In the genomic region with DNA sequence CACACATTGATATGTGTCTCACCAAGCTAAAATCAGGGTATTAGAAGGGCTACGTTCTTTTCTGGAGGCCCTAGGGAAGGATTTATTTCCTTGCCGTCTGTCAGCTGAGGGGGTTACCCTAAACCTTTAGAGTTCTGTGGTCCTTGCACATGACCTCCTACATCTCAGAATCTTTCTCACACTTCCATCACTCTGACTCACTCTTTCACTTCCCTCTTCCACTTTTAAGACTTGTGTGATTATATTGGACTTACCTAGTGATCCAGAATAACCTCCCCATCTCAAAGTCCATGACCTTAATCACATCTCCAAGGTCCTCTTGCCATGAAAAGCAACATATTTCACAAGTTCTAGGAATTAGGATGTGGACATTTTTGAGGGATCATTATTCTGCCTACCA, we compare ENCODE assay signal across 13 cellular contexts. TPM values are rescaled to one million over a fixed set of nuclear protein-coding genes. Genes with fewer than 3 reads are reported as not detected.
DNase-seq lines count a peak whose midpoint lies in the region; ATAC-seq, FAIRE-seq and TF ChIP-seq lines count a peak whose summit lies in the region.
"Had no signal": no experiment of that assay in that cellular context is flagged by ENCODE, and none has a peak within 500 bp of the region (broad histone marks: within the 10 kb centered on the region; RNA-seq: fewer than 3 reads in every experiment).

No MANE protein-coding gene starts in this region.

- peak; percentile 63 for ATAC-seq in GM19025 (IDR thresholded peaks at IDR 0.05; ENCODE audit: low read depth, unreplicated experiment)
- ATAC-seq in HG02610 (IDR thresholded peaks at IDR 0.05; ENCODE audit: unreplicated experiment) = peak; percentile 97
- ATAC-seq in HG03442 (IDR thresholded peaks at IDR 0.05; ENCODE audit: unreplicated experiment) = peak; percentile 100
- peak; percentile 56 to 71 for ATAC-seq in naive B cell (ENCODE audit: low read depth in 2 of 2)
- ATAC-seq in naive thymus-derived CD8-positive, alpha-beta T cell = no peak
- ATAC-seq: effector memory CD8-positive, alpha-beta T cell had no signal

- FAIRE-seq in H54 (lab: Jason Lieb, UNC) = no peak
- FAIRE-seq: H1 had no signal

- H3K4me3 Mint-ChIP-seq in naive B cell = no peak overlapping the region
- no peak overlapping the region for H3K4me3 Mint-ChIP-seq in naive thymus-derived CD8-positive, alpha-beta T cell
- H3K4me3 Mint-ChIP-seq: effector memory CD8-positive, alpha-beta T cell; mesothelial cell of epicardium had no signal

- peak overlapping the region in 1 of 6 donors; percentile 47 for H3K27ac Mint-ChIP-seq in naive B cell
- no peak overlapping the region for H3K27ac Mint-ChIP-seq in naive thymus-derived CD8-positive, alpha-beta T cell
- H3K27ac Mint-ChIP-seq: effector memory CD8-positive, alpha-beta T cell; mesothelial cell of epicardium had no signal

- H3K4me1 Mint-ChIP-seq in naive B cell = peaks cover 0 to 3% (median 0%) of the 10 kb centered on the region in 3 donors
- no peaks in the 10 kb centered on the region for H3K4me1 Mint-ChIP-seq in naive thymus-derived CD8-positive, alpha-beta T cell
- H3K4me1 Mint-ChIP-seq: mesothelial cell of epicardium had no signal

- no peak for TF ChIP-seq POLR2A in H54 (IDR thresholded peaks at IDR 0.05; ENCODE audit: low read depth, low read length)

- H3K27me3 Mint-ChIP-seq in naive B cell = no peaks in the 10 kb centered on the region
- H3K27me3 Mint-ChIP-seq in naive thymus-derived CD8-positive, alpha-beta T cell = no peaks in the 10 kb centered on the region
- H3K27me3 Mint-ChIP-seq: effector memory CD8-positive, alpha-beta T cell had no signal

- POLR2A ChIA-PET in naive thymus-derived CD8-positive, alpha-beta T cell (lab: Charles Lee) = interaction anchor here (0.7 kb wide), 1 partner anchor 11 kb away, joined by 3 read pairs; no protein-coding TSS in a partner anchor

- DNase-seq in naive B cell = no peak
- DNase-seq in germinal center (ENCODE audit: low spot score) = no peak
- DNase-seq in H54 (ENCODE audit: insufficient read length, low spot score) = no peak
- DNase-seq in NCI-H1930 (lab: John Stamatoyannopoulos, UW) = no peak
- no peak for DNase-seq in naive thymus-derived CD8-positive, alpha-beta T cell
- DNase-seq: effector memory CD8-positive, alpha-beta T cell; KG1; NCI-H526 treated with DMSO at 0.1 percent for 48 hours had no signal

- H3K9me3 Mint-ChIP-seq in naive B cell = peaks cover 0 to 19% (median 5%) of the 10 kb centered on the region in 7 donors
- H3K9me3 Mint-ChIP-seq in naive thymus-derived CD8-positive, alpha-beta T cell = peaks cover 0 to 18% (median 6%) of the 10 kb centered on the region in 9 donors
- H3K9me3 Mint-ChIP-seq: effector memory CD8-positive, alpha-beta T cell had no signal

- H3K36me3 Mint-ChIP-seq in naive B cell = no peaks in the 10 kb centered on the region
- peaks cover 0 to 9% (median 0%) of the 10 kb centered on the region in 3 donors for H3K36me3 Mint-ChIP-seq in naive thymus-derived CD8-positive, alpha-beta T cell

RNA-seq across cellular contexts. Expression of a gene that starts 53.6 kb away (rescaled TPM):
- polyA plus RNA-seq in naive B cell (ENCODE audit: low read depth in 6 of 6) = 10 to 100 TPM; 20.7 to 27.2 (median 23.2) TPM
- 1 to 10 TPM; 8.9 to 9.5 TPM for total RNA-seq in naive thymus-derived CD8-positive, alpha-beta T cell
- polyA plus RNA-seq in naive thymus-derived CD8-positive, alpha-beta T cell = 10 to 100 TPM; 26.5 to 29.5 (median 26.6) TPM

Comparison
In these comparisons a context has a peak if more than half of its experiments do, and no peak if none do; other contexts are left out.
1. ATAC-seq: peak in GM19025 (single experiment), HG02610 (single experiment), HG03442 (single experiment) and naive B cell (2 of 2); none in naive thymus-derived CD8-positive, alpha-beta T cell (0 of 2).